Comparison of ENCODE assay signal across 16 cellular contexts in the genomic region with DNA sequence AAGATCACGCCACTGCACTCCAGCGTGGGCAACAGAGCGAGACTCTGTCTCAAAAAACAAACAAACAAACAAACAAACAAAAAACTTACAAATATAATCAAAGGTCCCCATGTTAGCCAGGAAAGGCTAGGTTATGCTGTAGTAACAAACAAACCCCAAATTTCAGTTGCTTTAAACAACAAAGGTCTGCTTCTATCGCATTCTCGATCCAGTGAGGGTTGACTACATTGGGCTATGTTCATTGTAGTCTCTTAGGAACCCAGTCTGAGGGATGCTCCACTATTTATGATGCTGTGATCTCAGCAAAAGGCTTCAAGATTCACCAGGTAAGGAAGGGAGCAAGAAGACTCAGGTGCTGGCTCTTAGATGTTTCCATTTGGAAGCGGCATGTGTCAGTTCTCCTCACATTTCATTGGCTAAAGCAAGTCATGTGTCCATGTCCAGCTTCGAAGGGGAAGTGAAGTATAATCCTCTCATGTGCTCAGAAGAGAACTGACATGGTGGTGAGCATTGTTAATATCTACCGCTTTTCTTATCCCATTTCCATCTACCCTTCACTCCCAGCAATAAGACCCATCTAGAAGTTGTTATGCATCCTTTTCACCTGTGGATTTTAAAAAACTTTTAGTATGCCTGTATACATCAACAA. TPM values are rescaled to one million over a fixed set of nuclear protein-coding genes. Genes with fewer than 3 reads are reported as not detected.
A peak's percentile ranks its signal among the peaks of the same experiment; 100 is the strongest.
DNase-seq lines count a peak whose midpoint lies in the region; ATAC-seq, FAIRE-seq and TF ChIP-seq lines count a peak whose summit lies in the region.
"Had no signal": no experiment of that assay in that cellular context is flagged by ENCODE, and none has a peak within 500 bp of the region (broad histone marks: within the 10 kb centered on the region; RNA-seq: fewer than 3 reads in every experiment).

No MANE protein-coding gene starts in this region.

- H3K18ac ChIP-seq in H1 (ENCODE audit: extremely low read depth, low read length): no peak overlapping the region; the same call in 1 of the 2 replicates

- H3K9ac ChIP-seq in HCT116 (ENCODE audit: low read length) (no peak overlapping the region), H1 (replicated peaks in 1 of 4; ENCODE audit: extremely low read depth in 1 of 4, low read depth in 3 of 4, low read length in 3 of 4) (no peak overlapping the region)

- 90% methylated on average over 8 of the region's 8 CpGs; no CpG with 5 or more reads in 1 of the 2 experiments for WGBS in H1 (ENCODE audit: extremely low coverage in 1 of 2, insufficient coverage in 1 of 2, insufficient read length in 1 of 2, insufficient replicate concordance in 2 of 2, low coverage in 1 of 2, low lambda C conversion rate in 2 of 2, missing lambda C conversion rate in 1 of 2), 2 experiments

- no peaks in the 10 kb centered on the region for H3K79me2 ChIP-seq in HCT116 (ENCODE audit: insufficient read depth, low read length)
- H3K79me2 ChIP-seq in OCI-LY7 (ENCODE audit: insufficient read depth, low read depth, low read length): no peaks in the 10 kb centered on the region
- H3K79me2 ChIP-seq in H1 (ENCODE audit: control insufficient read depth in 1 of 2, insufficient read depth in 2 of 2, low read length in 2 of 2): no peaks in the 10 kb centered on the region

- H3K56ac ChIP-seq in H1 (replicated peaks; ENCODE audit: insufficient read length, low read depth, low read length): no peak overlapping the region

- no peak for TF ChIP-seq CTCF in HCT116 (IDR thresholded peaks at IDR 0.05 in 2 of 3, conservative IDR thresholded peaks at IDR 0.05 in 1 of 3; ENCODE audit: borderline replicate concordance in 1 of 3, insufficient read depth in 1 of 3, low read depth in 2 of 3, low read length in 2 of 3)
- no peak for TF ChIP-seq CTCF in OCI-LY7 (conservative IDR thresholded peaks at IDR 0.05; ENCODE audit: low read length)
- TF ChIP-seq CTCF in H1 (IDR thresholded peaks at IDR 0.05; ENCODE audit: control extremely low read depth in 1 of 3, insufficient read depth in 1 of 3, low read depth in 1 of 3, low read length in 3 of 3): no peak

- H4K20me1 ChIP-seq in HCT116 (ENCODE audit: insufficient read depth) (no peaks in the 10 kb centered on the region), OCI-LY7 (ENCODE audit: insufficient read depth, low read length) (no peaks in the 10 kb centered on the region), H1 (replicated peaks in 1 of 2; ENCODE audit: control insufficient read depth in 1 of 2, insufficient read depth in 2 of 2, low read length in 2 of 2) (no peaks in the 10 kb centered on the region)

- CTCF ChIA-PET in HCT116 (lab: Charles Lee): no interaction called here
- CTCF ChIA-PET in OCI-LY7 (lab: Charles Lee; ENCODE audit: unreplicated experiment): no interaction called here
- CTCF ChIA-PET in H1 (lab: Charles Lee; ENCODE audit: partially characterized antibody): interaction anchor here (0.6 to 1.4 kb wide), 2 partner anchors 21 to 718 kb away, joined by 3 to 4 read pairs; no protein-coding TSS in a partner anchor

- no peak overlapping the region for H3K14ac ChIP-seq in H1 (ENCODE audit: insufficient read length)

- H3K36me3 ChIP-seq in HCT116 (ENCODE audit: control insufficient read depth in 1 of 2, insufficient read depth in 2 of 2, low read length in 2 of 2): no peaks in the 10 kb centered on the region
- no peaks in the 10 kb centered on the region for H3K36me3 ChIP-seq in OCI-LY7 (ENCODE audit: insufficient read depth, low read length)
- no peaks in the 10 kb centered on the region for H3K36me3 ChIP-seq in H1 (ENCODE audit: control insufficient read depth in 2 of 4, insufficient read depth in 4 of 4, low read length in 3 of 4)
- H3K36me3 ChIP-seq in HAP-1 (replicated peaks): no peaks in the 10 kb centered on the region

- H3K4me2 ChIP-seq in HCT116 (ENCODE audit: low read length): no peak overlapping the region
- no peak overlapping the region for H3K4me2 ChIP-seq in OCI-LY7 (ENCODE audit: low read length)
- H3K4me2 ChIP-seq in H1 (ENCODE audit: insufficient read depth in 1 of 2, low read depth in 2 of 2, low read length in 2 of 2): no peak overlapping the region

- no peak overlapping the region for H2AK5ac ChIP-seq in H1 (ENCODE audit: low read depth, low read length)

- no peak for TF ChIP-seq EP300 in H1 (IDR thresholded peaks at IDR 0.05; ENCODE audit: borderline replicate concordance in 1 of 2, low read depth in 2 of 2, low read length in 2 of 2)

- H4K5ac ChIP-seq in H1 (ENCODE audit: insufficient read length, low read depth, low read length): no peak overlapping the region

- in situ Hi-C loops in HAP-1 (cut with MboI; ENCODE audit: low sequenced_read_pairs): no loop called here

- POLR2A ChIA-PET in HCT116 (lab: Charles Lee): no interaction called here
- POLR2A ChIA-PET in OCI-LY7 (lab: Charles Lee): no interaction called here
- POLR2A ChIA-PET in H1 (lab: Charles Lee; ENCODE audit: partially characterized antibody): no interaction called here

- intact Hi-C loops in HCT116 (cut with micrococcal nuclease): no loop called here
- intact Hi-C loops in OCI-LY7 (cut with micrococcal nuclease; ENCODE audit: unreplicated experiment): no loop called here

- no peak overlapping the region for H2BK12ac ChIP-seq in H1 (ENCODE audit: low read depth, low read length)

- H3K27ac ChIP-seq in HCT116 (ENCODE audit: low read depth, low read length): no peak overlapping the region
- no peak overlapping the region for H3K27ac ChIP-seq in OCI-LY7 (ENCODE audit: low read depth, low read length, poor library complexity, severe bottlenecking)
- no peak overlapping the region for H3K27ac ChIP-seq in H1 (ENCODE audit: low read depth, low read length)

- H3K4ac ChIP-seq in H1 (replicated peaks; ENCODE audit: insufficient read length, low read depth, low read length): no peak overlapping the region

- H2BK5ac ChIP-seq in H1 (ENCODE audit: low read depth, low read length): no peak overlapping the region

- H3K79me1 ChIP-seq in H1 (ENCODE audit: low read depth, low read length): no peaks in the 10 kb centered on the region

- no TSS peak for BruUV-seq in HCT116 (replicated peaks; lab: Mats Ljungman, UMichigan)
- no TSS peak for BruUV-seq in OCI-LY7 (replicated peaks; lab: Mats Ljungman, UMichigan)

- no peak overlapping the region for H2BK20ac ChIP-seq in H1 (ENCODE audit: low read length)

- H2AFZ ChIP-seq in HCT116 (ENCODE audit: low read depth, low read length, poor library complexity, severe bottlenecking): peak overlapping the region; percentile 58
- H2AFZ ChIP-seq in OCI-LY7 (ENCODE audit: low read length): peak overlapping the region; percentile 38
- peak overlapping the region; percentile 76; the same call in 1 of the 2 replicates for H2AFZ ChIP-seq in H1 (ENCODE audit: low read length)

- TF ChIP-seq RAD21 in HCT116 (IDR thresholded peaks at IDR 0.05; ENCODE audit: low read depth) (no peak), H1 (IDR thresholded peaks at IDR 0.05 in 1 of 2, conservative IDR thresholded peaks at IDR 0.05 in 1 of 2; ENCODE audit: low read depth in 2 of 2, low read length in 2 of 2) (no peak)

- H3K4me1 ChIP-seq in HCT116 (ENCODE audit: control insufficient read depth in 1 of 2, insufficient read depth in 2 of 2, low read length in 2 of 2) (peaks cover 0 to 4% of the 10 kb centered on the region in 2 experiments; a peak in 1 of 4 replicates), OCI-LY7 (ENCODE audit: insufficient read depth, low read length, poor library complexity, severe bottlenecking) (no peaks in the 10 kb centered on the region), H1 (replicated peaks in 1 of 4; ENCODE audit: control insufficient read depth in 3 of 4, insufficient read depth in 4 of 4, low read length in 3 of 4) (no peaks in the 10 kb centered on the region), HAP-1 (no peaks in the 10 kb centered on the region)
- H3K4me1 ChIP-seq: Caco-2 had no signal

- H2BK120ac ChIP-seq in H1 (replicated peaks; ENCODE audit: low read depth, low read length): no peak overlapping the region

- no peak for TF ChIP-seq POLR2A in HCT116 (IDR thresholded peaks at IDR 0.05; ENCODE audit: borderline replicate concordance, extremely low read depth, insufficient read depth, insufficient read length)
- TF ChIP-seq POLR2A in H1 (IDR thresholded peaks at IDR 0.05; ENCODE audit: control extremely low read depth in 1 of 2, low read depth in 2 of 2, low read length in 2 of 2): no peak

- H3K9me2 ChIP-seq in HCT116 (ENCODE audit: insufficient read depth): no peaks in the 10 kb centered on the region
- H3K9me2 ChIP-seq in OCI-LY7 (ENCODE audit: insufficient read depth, low read length): no peaks in the 10 kb centered on the region

- no peaks in the 10 kb centered on the region for H3K23me2 ChIP-seq in H1 (ENCODE audit: low read depth, low read length)

- no peak overlapping the region for H4K91ac ChIP-seq in H1 (replicated peaks; ENCODE audit: insufficient read length, low read length)

- peak; percentile 28 for DNase-seq in CD1c-positive myeloid dendritic cell (ENCODE audit: extremely low spot score)
- DNase-seq in HCT116 (ENCODE audit: low read depth, low spot score): no peak
- no peak for DNase-seq in OCI-LY7 (ENCODE audit: low spot score)
- DNase-seq in H1 (ENCODE audit: low read depth in 1 of 2, low spot score in 2 of 2): no peak
- DNase-seq in HAP-1 (ENCODE audit: low spot score in 2 of 2): no peak
- no peak for DNase-seq in activated naive CD4-positive, alpha-beta T cell treated with Interleukin-2 at 50 U/mL for 16 hours
- no peak for DNase-seq in NCI-H2107 treated with DMSO at 0.1 percent for 48 hours (lab: John Stamatoyannopoulos, UW; ENCODE audit: unreplicated experiment)
- DNase-seq: Caco-2; CD8-positive, alpha-beta memory T cell; DND-41; GDM1; H7; HFFc6; Kasumi-1 had no signal

- H2BK15ac ChIP-seq in H1 (ENCODE audit: low read length): no peak overlapping the region

- no peak overlapping the region for H4K8ac ChIP-seq in H1 (ENCODE audit: extremely low read depth, insufficient read depth, low read length)

- H3K4me3 ChIP-seq in HCT116 (replicated peaks in 1 of 2; ENCODE audit: low read depth in 1 of 2, low read length in 2 of 2) (no peak overlapping the region), OCI-LY7 (ENCODE audit: low read depth, low read length, poor library complexity, severe bottlenecking) (no peak overlapping the region), H1 (ENCODE audit: extremely low read depth in 1 of 4, insufficient read depth in 2 of 4, low read depth in 3 of 4, low read length in 4 of 4) (no peak overlapping the region), HAP-1 (no peak overlapping the region)

- FAIRE-seq in H1 (lab: Jason Lieb, UNC): no peak
- FAIRE-seq: GM12892 had no signal

- RAD21 ChIA-PET in HCT116 (lab: Charles Lee; ENCODE audit: low non-redundant PET in 1 of 2, low total read pairs in 2 of 2, uncharacterized antibody in 2 of 2, unreplicated experiment in 2 of 2): no interaction called here

- H3K27me3 ChIP-seq in HCT116 (ENCODE audit: insufficient read depth, low read length) (no peaks in the 10 kb centered on the region), H1 (replicated peaks in 1 of 4; ENCODE audit: control insufficient read depth in 3 of 4, extremely low read depth in 1 of 4, insufficient read depth in 3 of 4, low read length in 3 of 4) (no peaks in the 10 kb centered on the region), HAP-1 (ENCODE audit: low read depth) (peaks cover 4% of the 10 kb centered on the region)

- H3K9me3 ChIP-seq in HCT116 (ENCODE audit: control insufficient read depth in 1 of 2, insufficient read depth in 1 of 2, low read depth in 1 of 2, low read length in 2 of 2) (no peaks in the 10 kb centered on the region), OCI-LY7 (ENCODE audit: low read length) (no peaks in the 10 kb centered on the region), H1 (ENCODE audit: insufficient read depth in 2 of 2, low read depth in 1 of 2, low read length in 1 of 2) (no peaks in the 10 kb centered on the region), HAP-1 (no peaks in the 10 kb centered on the region)
- H3K9me3 ChIP-seq: Caco-2 had no signal

- peak; percentile 46; the same call in 1 of the 2 replicates for ATAC-seq in HCT116
- no peak for ATAC-seq in GM21528 (IDR thresholded peaks at IDR 0.05; ENCODE audit: low FRiP score, unreplicated experiment)

- H3K23ac ChIP-seq in H1 (ENCODE audit: insufficient read length): no peak overlapping the region

RNA-seq across cellular contexts. Expression of a gene that starts 26.5 kb away (rescaled TPM):
- 40.8 TPM for total RNA-seq in HCT116 (2021; ENCODE audit: unreplicated experiment)
- 55.8 and 65.2 TPM in 2 replicates for polyA plus RNA-seq in HCT116 (2012)
- total RNA-seq in OCI-LY7 (2014; rRNA removed; shearing (Covaris generic)): 4.4 and 5.6 TPM in 2 replicates
- total RNA-seq in OCI-LY7 (2022): 12.1 and 16.4 TPM in 2 replicates
- total RNA-seq in H1 (2021; fragmentation: NEBNext Ultra II Directional; extraction: Animal tissue kit (Norgen Biotek cat#: 25700)): 16.6 and 19.7 TPM in 2 replicates
- polyA plus RNA-seq in H1 (2011; rRNA removed): 17.7 and 23.9 TPM in 2 replicates
- 12.8 TPM for polyA plus RNA-seq in H1 (2011; cell fraction: cytosol; rRNA removed)
- polyA plus RNA-seq in H1 (2011; cell fraction: nucleus; rRNA removed): 19.1 TPM
- 8.7 to 13.7 TPM (median 12.4 TPM) in 4 replicates for polyA plus RNA-seq in H1 (2012, experiment 1 of 2)
- 6.3 TPM for polyA plus RNA-seq in H1 (2012, experiment 2 of 2)
- 9.1 TPM for polyA plus RNA-seq in H1 (2013, experiment 1 of 2)
- polyA plus RNA-seq in H1 (2013, experiment 2 of 2): 9.1 TPM
- polyA minus RNA-seq in H1 (2011; rRNA and poly(A)+ RNA removed): 21.8 and 31.4 TPM in 2 replicates
- polyA minus RNA-seq in H1 (2011; cell fraction: cytosol; rRNA and poly(A)+ RNA removed): 7.7 TPM
- polyA minus RNA-seq in H1 (2011; cell fraction: nucleus; rRNA and poly(A)+ RNA removed): 18.9 TPM
